Comparison of ENCODE assay signal across 16 cellular contexts in the genomic region with DNA sequence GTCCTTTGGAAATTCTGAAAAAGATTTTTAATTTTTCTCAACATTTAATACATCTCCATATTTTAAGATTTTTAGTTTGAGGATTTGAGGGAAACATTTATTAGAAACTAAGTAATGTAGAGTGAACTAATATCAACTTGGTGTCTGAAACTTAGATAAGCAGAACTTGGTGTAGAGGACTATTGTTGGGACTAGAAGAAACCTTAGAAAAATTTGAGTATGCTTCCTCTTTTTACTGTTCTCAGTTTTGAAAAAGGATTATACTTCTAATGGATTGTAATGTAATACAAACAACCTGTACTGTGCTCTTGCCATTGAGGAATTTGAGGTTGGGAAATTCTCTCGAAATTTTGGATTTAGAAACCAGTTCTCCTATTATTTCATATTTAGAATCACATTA. TPM values are rescaled to one million over a fixed set of nuclear protein-coding genes. Genes with fewer than 3 reads are reported as not detected.
DNase-seq lines count a peak whose midpoint lies in the region; FAIRE-seq and TF ChIP-seq lines count a peak whose summit lies in the region.
"Had no signal": no experiment of that assay in that cellular context is flagged by ENCODE, and none has a peak within 500 bp of the region (broad histone marks: within the 10 kb centered on the region; RNA-seq: fewer than 3 reads in every experiment).

No MANE protein-coding gene starts in this region.

- no peak overlapping the region for H4K8ac ChIP-seq in H1 (ENCODE audit: extremely low read depth, insufficient read depth, low read length)

- H3K4me1 ChIP-seq in OCI-LY3 (ENCODE audit: low read length): peaks cover 15% of the 10 kb centered on the region
- peaks cover 0 to 22% (median 0%) of the 10 kb centered on the region in 4 experiments; a peak in 4 of 7 replicates for H3K4me1 ChIP-seq in H1 (replicated peaks in 1 of 4; ENCODE audit: control insufficient read depth in 3 of 4, insufficient read depth in 4 of 4, low read length in 3 of 4)
- peaks cover 27% of the 10 kb centered on the region for H3K4me1 ChIP-seq in neural progenitor cell

- H3K9me3 ChIP-seq in OCI-LY3 (ENCODE audit: insufficient read depth, low read length): no peaks in the 10 kb centered on the region
- H3K9me3 ChIP-seq in H1 (ENCODE audit: insufficient read depth in 2 of 2, low read depth in 1 of 2, low read length in 1 of 2): no peaks in the 10 kb centered on the region
- no peaks in the 10 kb centered on the region for H3K9me3 ChIP-seq in neural progenitor cell (ENCODE audit: low read depth)

- intact Hi-C loops in cardiac septum (cut with DNase I): no loop called here

- H3K4me2 ChIP-seq in OCI-LY3 (ENCODE audit: low read length) (peak overlapping the region; percentile 86), H1 (ENCODE audit: insufficient read depth in 1 of 2, low read depth in 2 of 2, low read length in 2 of 2) (peak overlapping the region; percentile 42 to 91), neural progenitor cell (peak overlapping the region; percentile 94)

- TF ChIP-seq CTCF in OCI-LY3 (IDR thresholded peaks at IDR 0.05; ENCODE audit: low read depth, low read length) (no peak), H1 (IDR thresholded peaks at IDR 0.05; ENCODE audit: control extremely low read depth in 1 of 3, insufficient read depth in 1 of 3, low read depth in 1 of 3, low read length in 3 of 3) (no peak), neural progenitor cell (IDR thresholded peaks at IDR 0.05) (no peak)

- no peak for TF ChIP-seq EP300 in H1 (IDR thresholded peaks at IDR 0.05; ENCODE audit: borderline replicate concordance in 1 of 2, low read depth in 2 of 2, low read length in 2 of 2)

- no peak for FAIRE-seq in H1 (lab: Jason Lieb, UNC)
- FAIRE-seq: GM18507, GM19239 had no signal

- no peaks in the 10 kb centered on the region for H3K79me1 ChIP-seq in H1 (ENCODE audit: low read depth, low read length)

- H2AFZ ChIP-seq in OCI-LY3 (ENCODE audit: low read depth, low read length) (no peak overlapping the region), H1 (ENCODE audit: low read length) (no peak overlapping the region), neural progenitor cell (replicated peaks) (no peak overlapping the region)

- peaks cover 17% of the 10 kb centered on the region; the same call in 1 of the 2 replicates for H4K20me1 ChIP-seq in OCI-LY3 (ENCODE audit: insufficient read depth, low read length)
- H4K20me1 ChIP-seq in H1 (replicated peaks in 1 of 2; ENCODE audit: control insufficient read depth in 1 of 2, insufficient read depth in 2 of 2, low read length in 2 of 2): peaks cover 15 to 18% of the 10 kb centered on the region in 2 experiments
- H4K20me1 ChIP-seq in neural progenitor cell (ENCODE audit: low read depth): peaks cover 64% of the 10 kb centered on the region

- peaks cover 18% of the 10 kb centered on the region for H3K9me3 Mint-ChIP-seq in neural progenitor cell
- H3K9me3 Mint-ChIP-seq: stimulated activated naive CD8-positive, alpha-beta T cell treated with anti-CD3 and anti-CD28 coated beads, Interleukin-15, amount 100 ng/mL, for 72 hours had no signal

- H2BK120ac ChIP-seq in H1 (replicated peaks; ENCODE audit: low read depth, low read length): no peak overlapping the region

- peaks cover 49% of the 10 kb centered on the region for H3K79me2 ChIP-seq in OCI-LY3 (ENCODE audit: low read length)
- peaks cover 44 to 71% of the 10 kb centered on the region in 2 experiments for H3K79me2 ChIP-seq in H1 (ENCODE audit: control insufficient read depth in 1 of 2, insufficient read depth in 2 of 2, low read length in 2 of 2)
- peaks cover 75% of the 10 kb centered on the region for H3K79me2 ChIP-seq in neural progenitor cell (ENCODE audit: low read depth)

- H3K23me2 ChIP-seq in H1 (ENCODE audit: low read depth, low read length): 0 out of 2 replicates have a peak, but pooled peaks cover 2% of the 10 kb centered on the region

- H3K9ac ChIP-seq in OCI-LY3 (ENCODE audit: low read length) (no peak overlapping the region), H1 (replicated peaks in 1 of 4; ENCODE audit: extremely low read depth in 1 of 4, low read depth in 3 of 4, low read length in 3 of 4) (peak overlapping the region in 1 of 4 experiments; percentile 10; a peak in 1 of 7 replicates), neural progenitor cell (peak overlapping the region; percentile 3)

- H2BK5ac ChIP-seq in H1 (ENCODE audit: low read depth, low read length): no peak overlapping the region

- no peaks in the 10 kb centered on the region for H3K36me3 ChIP-seq in H7 (replicated peaks; ENCODE audit: control insufficient read depth, insufficient read depth, low read length)
- H3K36me3 ChIP-seq in OCI-LY3 (replicated peaks; ENCODE audit: low read depth, low read length): no peaks in the 10 kb centered on the region
- H3K36me3 ChIP-seq in H1 (ENCODE audit: control insufficient read depth in 2 of 4, insufficient read depth in 4 of 4, low read length in 3 of 4): no peaks in the 10 kb centered on the region
- H3K36me3 ChIP-seq in neural progenitor cell: no peaks in the 10 kb centered on the region

- H3K4me3 ChIP-seq in H7 (ENCODE audit: insufficient read depth, low read depth, low read length) (peak overlapping the region; percentile 100; the same call in 1 of the 2 replicates), OCI-LY3 (ENCODE audit: low read length) (peak overlapping the region; percentile 17; the same call in 1 of the 2 replicates), H1 (ENCODE audit: extremely low read depth in 1 of 4, insufficient read depth in 2 of 4, low read depth in 3 of 4, low read length in 4 of 4) (peak overlapping the region in 3 of 4 experiments; percentile 79 to 95 (median 93); a peak in 4 of 8 replicates), neural progenitor cell (peak overlapping the region; percentile 96)

- H3K27me3 ChIP-seq in H7 (ENCODE audit: control insufficient read depth, insufficient read depth, low read length) (no peaks in the 10 kb centered on the region), OCI-LY3 (ENCODE audit: low read depth, low read length) (no peaks in the 10 kb centered on the region), H1 (replicated peaks in 1 of 4; ENCODE audit: control insufficient read depth in 3 of 4, extremely low read depth in 1 of 4, insufficient read depth in 3 of 4, low read length in 3 of 4) (no peaks in the 10 kb centered on the region), neural progenitor cell (no peaks in the 10 kb centered on the region)

- peaks cover 7% of the 10 kb centered on the region for H3K27me3 Mint-ChIP-seq in neural progenitor cell (ENCODE audit: insufficient read depth, low read depth)

- H3F3A ChIP-seq in neural progenitor cell (ENCODE audit: low read depth): peaks cover 17% of the 10 kb centered on the region

- H3K4ac ChIP-seq in H1 (replicated peaks; ENCODE audit: insufficient read length, low read depth, low read length): no peak overlapping the region

- WGBS in H1 (ENCODE audit: extremely low coverage in 1 of 2, insufficient coverage in 1 of 2, insufficient read length in 1 of 2, insufficient replicate concordance in 2 of 2, low coverage in 1 of 2, low lambda C conversion rate in 2 of 2, missing lambda C conversion rate in 1 of 2), 2 experiments: 50% methylated on average over 1 of the region's 1 CpG; no CpG with 5 or more reads in 1 of the 2 experiments

- no peak overlapping the region for H4K91ac ChIP-seq in H1 (replicated peaks; ENCODE audit: insufficient read length, low read length)

- peak overlapping the region; percentile 76 for H3K4me3 Mint-ChIP-seq in neural progenitor cell
- H3K4me3 Mint-ChIP-seq: stimulated activated naive CD8-positive, alpha-beta T cell treated with anti-CD3 and anti-CD28 coated beads, Interleukin-15, amount 100 ng/mL, for 72 hours had no signal

- no peak overlapping the region for H2BK15ac ChIP-seq in H1 (ENCODE audit: low read length)

- POLR2A ChIA-PET in H1 (lab: Charles Lee; ENCODE audit: partially characterized antibody): no interaction called here

- H3K23ac ChIP-seq in H1 (ENCODE audit: insufficient read length): no peak overlapping the region

- no peak for DNase-seq in H7
- DNase-seq in H1 (ENCODE audit: low read depth in 1 of 2, low spot score in 2 of 2): no peak
- DNase-seq in neural progenitor cell (ENCODE audit: low spot score): no peak
- no peak for DNase-seq in T-helper 9 cell
- DNase-seq in cardiac septum (ENCODE audit: low spot score): no peak
- no peak for DNase-seq in kidney glomerular epithelial cell (lab: John Stamatoyannopoulos, UW)
- DNase-seq: activated CD8-positive, alpha-beta memory T cell treated with anti-CD3 and anti-CD28 coated beads for 24 hours; CD4-positive, CD25-positive, alpha-beta regulatory T cell; NCI-H1694 treated with DMSO at 0.1 percent for 48 hours; NCI-H526; nucleus accumbens; stimulated activated naive CD8-positive, alpha-beta T cell treated with anti-CD3 and anti-CD28 coated beads, Interleukin-15, amount 100 ng/mL, for 72 hours had no signal

- no peak overlapping the region for H3K14ac ChIP-seq in H1 (ENCODE audit: insufficient read length)

- peak overlapping the region; percentile 44 for H4K5ac ChIP-seq in H1 (ENCODE audit: insufficient read length, low read depth, low read length)

- H3K27ac Mint-ChIP-seq in neural progenitor cell: no peak overlapping the region
- H3K27ac Mint-ChIP-seq: stimulated activated naive CD8-positive, alpha-beta T cell treated with anti-CD3 and anti-CD28 coated beads, Interleukin-15, amount 100 ng/mL, for 72 hours had no signal

- no peak overlapping the region for H3K27ac ChIP-seq in OCI-LY3 (ENCODE audit: low read length)
- no peak overlapping the region for H3K27ac ChIP-seq in H1 (ENCODE audit: low read depth, low read length)
- H3K27ac ChIP-seq in neural progenitor cell: no peak overlapping the region
- H3K27ac ChIP-seq: skin epidermis had no signal

- no peak overlapping the region for H3K56ac ChIP-seq in H1 (replicated peaks; ENCODE audit: insufficient read length, low read depth, low read length)

- H2BK20ac ChIP-seq in H1 (ENCODE audit: low read length): no peak overlapping the region

- CTCF ChIA-PET in H1 (lab: Charles Lee; ENCODE audit: partially characterized antibody): no interaction called here

- peaks cover 16% of the 10 kb centered on the region for H3K4me1 Mint-ChIP-seq in neural progenitor cell

- H2BK12ac ChIP-seq in H1 (ENCODE audit: low read depth, low read length): no peak overlapping the region

- TF ChIP-seq POLR2A in H1 (IDR thresholded peaks at IDR 0.05; ENCODE audit: control extremely low read depth in 1 of 2, low read depth in 2 of 2, low read length in 2 of 2): no peak

- no peak overlapping the region for H3K18ac ChIP-seq in H1 (ENCODE audit: extremely low read depth, low read length)

- no peak overlapping the region for H2AK5ac ChIP-seq in H1 (ENCODE audit: low read depth, low read length)

- H3K36me3 Mint-ChIP-seq in neural progenitor cell: peaks cover 32% of the 10 kb centered on the region
- H3K36me3 Mint-ChIP-seq: CD4-positive, CD25-positive, alpha-beta regulatory T cell had no signal

- no peak for TF ChIP-seq RAD21 in H1 (IDR thresholded peaks at IDR 0.05 in 1 of 2, conservative IDR thresholded peaks at IDR 0.05 in 1 of 2; ENCODE audit: low read depth in 2 of 2, low read length in 2 of 2)

RNA-seq across cellular contexts. Expression of gene FNBP1L, which starts 2.4 kb away (rescaled TPM):
- 92.2 and 129 TPM in 2 replicates for total RNA-seq in H7 (2014; rRNA removed; shearing (Covaris generic))
- total RNA-seq in H1 (2021; fragmentation: NEBNext Ultra II Directional; extraction: Animal tissue kit (Norgen Biotek cat#: 25700)): 94.2 and 95.9 TPM in 2 replicates
- 25.4 and 48.9 TPM in 2 replicates for polyA plus RNA-seq in H1 (2011; rRNA removed)
- 49.1 TPM for polyA plus RNA-seq in H1 (2011; cell fraction: cytosol; rRNA removed)
- polyA plus RNA-seq in H1 (2011; cell fraction: nucleus; rRNA removed): 20.3 TPM
- polyA plus RNA-seq in H1 (2012, experiment 1 of 2): 43.6 to 76.2 TPM (median 52.6 TPM) in 4 replicates
- polyA plus RNA-seq in H1 (2012, experiment 2 of 2): 4.1 TPM
- polyA plus RNA-seq in H1 (2013, experiment 1 of 2): 60.8 TPM
- 60.3 TPM for polyA plus RNA-seq in H1 (2013, experiment 2 of 2)
- polyA minus RNA-seq in H1 (2011; rRNA and poly(A)+ RNA removed): 69.1 and 75.1 TPM in 2 replicates
- polyA minus RNA-seq in H1 (2011; cell fraction: cytosol; rRNA and poly(A)+ RNA removed): 44.2 TPM
- polyA minus RNA-seq in H1 (2011; cell fraction: nucleus; rRNA and poly(A)+ RNA removed): 97.4 TPM
- total RNA-seq in neural progenitor cell (ENCODE audit: low replicate concordance) (114 and 162 TPM in 2 replicates), cardiac septum (13.5 TPM)

Comparison
In these comparisons a context has a peak if more than half of its experiments do, and no peak if none do; other contexts are left out.
1. H3K4me3 ChIP-seq: peak in every context shown above with its lines; median percentile 100 in H7; 96 in neural progenitor cell; 93 in H1; 17 in OCI-LY3.